Comparison of ENCODE assay signal across 1 cellular context in the genomic region with DNA sequence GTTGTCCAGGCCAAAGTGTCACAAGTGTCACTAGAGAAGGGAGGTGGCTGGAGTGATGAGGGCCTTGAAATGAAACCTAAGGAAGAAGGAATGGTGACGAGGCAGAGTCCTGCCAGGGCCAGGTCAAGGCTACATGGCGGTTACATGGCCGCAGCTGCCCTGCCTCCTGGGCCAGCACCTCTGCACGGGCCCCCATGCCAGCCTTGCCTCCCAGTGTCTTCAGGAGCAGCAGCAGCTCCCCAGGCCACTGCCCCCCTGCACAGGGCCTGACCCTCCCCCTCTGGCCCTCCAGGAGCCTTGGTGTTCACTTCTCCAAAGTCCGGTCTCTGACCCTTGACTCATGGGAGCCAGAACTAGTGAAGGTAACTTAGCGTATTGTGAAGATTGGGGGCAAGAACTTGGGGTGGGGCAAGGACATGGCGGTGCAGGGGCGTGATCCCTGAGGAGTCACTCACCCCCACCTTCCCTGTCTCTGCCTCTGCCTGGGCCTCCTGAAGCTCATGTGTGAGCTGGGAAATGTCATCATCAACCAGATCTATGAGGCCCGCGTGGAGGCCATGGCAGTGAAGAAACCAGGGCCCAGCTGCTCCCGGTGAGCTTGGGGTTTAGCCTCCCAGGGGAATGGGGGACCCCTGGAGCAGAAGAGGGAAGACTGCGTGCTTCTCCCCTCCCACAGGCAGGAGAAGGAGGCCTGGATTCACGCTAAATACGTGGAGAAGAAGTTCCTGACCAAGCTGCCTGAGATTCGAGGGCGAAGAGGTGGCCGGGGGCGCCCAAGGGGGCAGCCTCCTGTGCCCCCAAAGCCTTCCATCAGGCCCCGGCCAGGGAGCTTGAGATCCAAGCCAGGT.
TF ChIP-seq lines count a peak whose summit lies in the region.

No MANE protein-coding gene starts in this region.

TF ChIP-seq in HepG2, 621 proteins besides CTCF, POLR2A, EP300 and RAD21 (continues in another document):
- TF ChIP-seq ZNF3 (CRISPR knock-in tag; IDR thresholded peaks at IDR 0.05) (no peak), NCOR1 (IDR thresholded peaks at IDR 0.05; ENCODE audit: borderline replicate concordance, low read length) (no peak), CEBPB (IDR thresholded peaks at IDR 0.05; ENCODE audit: borderline replicate concordance, low read depth, low read length) (no peak), KDM2A (CRISPR knock-in tag; IDR thresholded peaks at IDR 0.05; ENCODE audit: borderline replicate concordance, low read depth) (no peak), MBD4 (IDR thresholded peaks at IDR 0.05; ENCODE audit: borderline replicate concordance, low read length) (no peak), POLR2G (IDR thresholded peaks at IDR 0.05; ENCODE audit: low read depth, low read length) (peak; percentile 24; the same call in 1 of the 2 replicates), ZNF251 (CRISPR knock-in tag; IDR thresholded peaks at IDR 0.05) (no peak), FOSL1 (CRISPR knock-in tag; IDR thresholded peaks at IDR 0.05; ENCODE audit: borderline replicate concordance) (no peak), CBX2 (IDR thresholded peaks at IDR 0.05; ENCODE audit: low read depth, low read length) (no peak), CBX2 (CRISPR knock-in tag; IDR thresholded peaks at IDR 0.05; ENCODE audit: low read depth) (no peak), HNF4G (IDR thresholded peaks at IDR 0.05; ENCODE audit: borderline replicate concordance, low read depth, low read length) (no peak), HNF4G (CRISPR knock-in tag; IDR thresholded peaks at IDR 0.05; ENCODE audit: borderline replicate concordance, low read depth) (no peak), ZSCAN12 (CRISPR knock-in tag; IDR thresholded peaks at IDR 0.05) (no peak), ISL2 (CRISPR knock-in tag; IDR thresholded peaks at IDR 0.05) (no peak), GABPB1 (CRISPR knock-in tag; IDR thresholded peaks at IDR 0.05) (no peak), SMARCE1 (IDR thresholded peaks at IDR 0.05; ENCODE audit: borderline replicate concordance) (no peak), HNRNPK (IDR thresholded peaks at IDR 0.05; ENCODE audit: low read depth, low read length, poor library complexity, severe bottlenecking) (no peak), ZNF230 (CRISPR knock-in tag; IDR thresholded peaks at IDR 0.05) (0 out of 2 replicates have a peak, but pooled peaks have one; percentile 39), FOXO1 (CRISPR knock-in tag; IDR thresholded peaks at IDR 0.05) (no peak), ZNF407 (CRISPR knock-in tag; IDR thresholded peaks at IDR 0.05; ENCODE audit: not compliant biosample characterization) (no peak), SOX5 (CRISPR knock-in tag; IDR thresholded peaks at IDR 0.05; ENCODE audit: borderline replicate concordance) (no peak), KIAA2018 (CRISPR knock-in tag; IDR thresholded peaks at IDR 0.05; ENCODE audit: borderline replicate concordance) (no peak), ZNF839 (CRISPR knock-in tag; IDR thresholded peaks at IDR 0.05; ENCODE audit: borderline replicate concordance) (no peak), RCOR2 (CRISPR knock-in tag; IDR thresholded peaks at IDR 0.05) (no peak), PHF8 (CRISPR knock-in tag; IDR thresholded peaks at IDR 0.05) (no peak)
- TF ChIP-seq, protein P1, sequence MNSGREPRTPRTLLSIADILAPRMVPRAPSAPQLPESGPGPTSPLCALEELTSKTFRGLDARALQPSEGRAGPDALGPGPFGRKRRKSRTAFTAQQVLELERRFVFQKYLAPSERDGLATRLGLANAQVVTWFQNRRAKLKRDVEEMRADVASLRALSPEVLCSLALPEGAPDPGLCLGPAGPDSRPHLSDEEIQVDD (CRISPR knock-in tag; IDR thresholded peaks at IDR 0.05; ENCODE audit: borderline replicate concordance) = no peak
- TF ChIP-seq, protein P2, sequence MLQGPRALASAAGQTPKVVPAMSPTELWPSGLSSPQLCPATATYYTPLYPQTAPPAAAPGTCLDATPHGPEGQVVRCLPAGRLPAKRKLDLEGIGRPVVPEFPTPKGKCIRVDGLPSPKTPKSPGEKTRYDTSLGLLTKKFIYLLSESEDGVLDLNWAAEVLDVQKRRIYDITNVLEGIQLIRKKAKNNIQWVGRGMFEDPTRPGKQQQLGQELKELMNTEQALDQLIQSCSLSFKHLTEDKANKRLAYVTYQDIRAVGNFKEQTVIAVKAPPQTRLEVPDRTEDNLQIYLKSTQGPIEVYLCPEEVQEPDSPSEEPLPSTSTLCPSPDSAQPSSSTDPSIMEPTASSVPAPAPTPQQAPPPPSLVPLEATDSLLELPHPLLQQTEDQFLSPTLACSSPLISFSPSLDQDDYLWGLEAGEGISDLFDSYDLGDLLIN (CRISPR knock-in tag; IDR thresholded peaks at IDR 0.05; ENCODE audit: borderline replicate concordance) = no peak
- TF ChIP-seq, protein P3, sequence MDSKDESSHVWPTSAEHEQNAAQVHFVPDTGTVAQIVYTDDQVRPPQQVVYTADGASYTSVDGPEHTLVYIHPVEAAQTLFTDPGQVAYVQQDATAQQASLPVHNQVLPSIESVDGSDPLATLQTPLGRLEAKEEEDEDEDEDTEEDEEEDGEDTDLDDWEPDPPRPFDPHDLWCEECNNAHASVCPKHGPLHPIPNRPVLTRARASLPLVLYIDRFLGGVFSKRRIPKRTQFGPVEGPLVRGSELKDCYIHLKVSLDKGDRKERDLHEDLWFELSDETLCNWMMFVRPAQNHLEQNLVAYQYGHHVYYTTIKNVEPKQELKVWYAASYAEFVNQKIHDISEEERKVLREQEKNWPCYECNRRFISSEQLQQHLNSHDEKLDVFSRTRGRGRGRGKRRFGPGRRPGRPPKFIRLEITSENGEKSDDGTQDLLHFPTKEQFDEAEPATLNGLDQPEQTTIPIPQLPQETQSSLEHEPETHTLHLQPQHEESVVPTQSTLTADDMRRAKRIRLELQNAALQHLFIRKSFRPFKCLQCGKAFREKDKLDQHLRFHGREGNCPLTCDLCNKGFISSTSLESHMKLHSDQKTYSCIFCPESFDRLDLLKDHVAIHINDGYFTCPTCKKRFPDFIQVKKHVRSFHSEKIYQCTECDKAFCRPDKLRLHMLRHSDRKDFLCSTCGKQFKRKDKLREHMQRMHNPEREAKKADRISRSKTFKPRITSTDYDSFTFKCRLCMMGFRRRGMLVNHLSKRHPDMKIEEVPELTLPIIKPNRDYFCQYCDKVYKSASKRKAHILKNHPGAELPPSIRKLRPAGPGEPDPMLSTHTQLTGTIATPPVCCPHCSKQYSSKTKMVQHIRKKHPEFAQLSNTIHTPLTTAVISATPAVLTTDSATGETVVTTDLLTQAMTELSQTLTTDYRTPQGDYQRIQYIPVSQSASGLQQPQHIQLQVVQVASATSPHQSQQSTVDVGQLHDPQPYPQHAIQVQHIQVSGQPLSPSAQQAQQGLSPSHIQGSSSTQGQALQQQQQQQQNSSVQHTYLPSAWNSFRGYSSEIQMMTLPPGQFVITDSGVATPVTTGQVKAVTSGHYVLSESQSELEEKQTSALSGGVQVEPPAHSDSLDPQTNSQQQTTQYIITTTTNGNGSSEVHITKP (CRISPR knock-in tag; IDR thresholded peaks at IDR 0.05; ENCODE audit: low read depth) = no peak
